ENCODE assay signal across 4 cellular contexts in the genomic region with DNA sequence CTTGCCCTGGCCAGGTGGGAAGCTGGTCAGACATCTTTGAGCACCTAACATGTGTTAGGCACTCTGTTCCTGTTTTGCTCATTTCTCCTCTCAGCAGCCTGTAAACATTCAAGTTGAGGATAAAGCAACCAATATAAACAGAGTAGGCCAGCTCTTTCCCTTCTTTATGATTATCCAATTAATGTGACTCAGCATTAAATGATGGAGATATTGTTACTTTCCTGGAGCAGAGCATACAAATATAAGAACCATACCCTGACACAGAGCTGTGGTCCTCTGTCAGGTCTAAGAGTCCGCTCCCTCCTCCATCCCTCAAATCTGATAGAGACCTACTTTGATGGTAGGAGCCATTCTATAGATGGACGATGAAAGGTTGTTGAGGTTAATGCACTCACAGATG.
TF ChIP-seq lines count a peak whose summit lies in the region.

No MANE protein-coding gene starts in this region.

TF ChIP-seq in A549, 52 proteins besides CTCF, POLR2A, EP300 and RAD21:
- TF ChIP-seq MAFK (IDR thresholded peaks at IDR 0.05; ENCODE audit: partially characterized antibody) (peak; percentile 74), BHLHE40 (IDR thresholded peaks at IDR 0.05; ENCODE audit: low read depth, low read length) (no peak), ZSCAN20 (CRISPR knock-in tag; IDR thresholded peaks at IDR 0.05) (no peak), POLR2AphosphoS2 (conservative IDR thresholded peaks at IDR 0.05; ENCODE audit: low read length) (no peak)

TF ChIP-seq in IMR-90, 13 proteins besides CTCF, POLR2A, EP300 and RAD21:
- peak; percentile 33 for TF ChIP-seq MAFK (IDR thresholded peaks at IDR 0.05; ENCODE audit: low read depth, low read length)
- peak; percentile 76 for TF ChIP-seq NFE2L2 (IDR thresholded peaks at IDR 0.05; ENCODE audit: low read depth, low read length)
- TF ChIP-seq, protein P1, sequence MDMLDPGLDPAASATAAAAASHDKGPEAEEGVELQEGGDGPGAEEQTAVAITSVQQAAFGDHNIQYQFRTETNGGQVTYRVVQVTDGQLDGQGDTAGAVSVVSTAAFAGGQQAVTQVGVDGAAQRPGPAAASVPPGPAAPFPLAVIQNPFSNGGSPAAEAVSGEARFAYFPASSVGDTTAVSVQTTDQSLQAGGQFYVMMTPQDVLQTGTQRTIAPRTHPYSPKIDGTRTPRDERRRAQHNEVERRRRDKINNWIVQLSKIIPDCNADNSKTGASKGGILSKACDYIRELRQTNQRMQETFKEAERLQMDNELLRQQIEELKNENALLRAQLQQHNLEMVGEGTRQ (IDR thresholded peaks at IDR 0.05; ENCODE audit: low read depth, low read length), result no peak
- no peak for TF ChIP-seq MXI1 (IDR thresholded peaks at IDR 0.05; ENCODE audit: borderline replicate concordance, low read depth, low read length)

TF ChIP-seq in K562, 482 proteins besides CTCF, POLR2A, EP300 and RAD21:
- TF ChIP-seq ZNF184 (CRISPR knock-in tag; IDR thresholded peaks at IDR 0.05) (no peak), HMGN3 (IDR thresholded peaks at IDR 0.05; ENCODE audit: borderline replicate concordance, extremely low read depth, insufficient read length, low read depth, low read length) (no peak), DDX20 (tag; IDR thresholded peaks at IDR 0.05; ENCODE audit: low read depth) (no peak), MAFG (tag; conservative IDR thresholded peaks at IDR 0.05) (peak; percentile 83), FOXA3 (CRISPR knock-in tag; conservative IDR thresholded peaks at IDR 0.05 in 1 of 2, IDR thresholded peaks at IDR 0.05 in 1 of 2) (no peak), C11orf30 (IDR thresholded peaks at IDR 0.05; ENCODE audit: low read depth) (peak; percentile 61; the same call in 1 of the 2 replicates), ZNF146 (CRISPR knock-in tag; IDR thresholded peaks at IDR 0.05; ENCODE audit: unreplicated experiment) (no peak), MAFF (IDR thresholded peaks at IDR 0.05; ENCODE audit: low read length) (peak; percentile 55; the same call in 1 of the 2 replicates), ESRRB (CRISPR knock-in tag; IDR thresholded peaks at IDR 0.05; ENCODE audit: borderline replicate concordance) (no peak), MTA3 (IDR thresholded peaks at IDR 0.05; ENCODE audit: borderline replicate concordance) (no peak), NFE2L1 (tag; IDR thresholded peaks at IDR 0.05; ENCODE audit: borderline replicate concordance, low read depth) (peak; percentile 54; the same call in 1 of the 2 replicates), ZNF316 (IDR thresholded peaks at IDR 0.05) (peak; percentile 66), BACH1 (tag; IDR thresholded peaks at IDR 0.05) (peak; percentile 55; the same call in 1 of the 2 replicates), GABPA (tag; conservative IDR thresholded peaks at IDR 0.05; ENCODE audit: low read depth) (no peak)
- TF ChIP-seq, protein P2, sequence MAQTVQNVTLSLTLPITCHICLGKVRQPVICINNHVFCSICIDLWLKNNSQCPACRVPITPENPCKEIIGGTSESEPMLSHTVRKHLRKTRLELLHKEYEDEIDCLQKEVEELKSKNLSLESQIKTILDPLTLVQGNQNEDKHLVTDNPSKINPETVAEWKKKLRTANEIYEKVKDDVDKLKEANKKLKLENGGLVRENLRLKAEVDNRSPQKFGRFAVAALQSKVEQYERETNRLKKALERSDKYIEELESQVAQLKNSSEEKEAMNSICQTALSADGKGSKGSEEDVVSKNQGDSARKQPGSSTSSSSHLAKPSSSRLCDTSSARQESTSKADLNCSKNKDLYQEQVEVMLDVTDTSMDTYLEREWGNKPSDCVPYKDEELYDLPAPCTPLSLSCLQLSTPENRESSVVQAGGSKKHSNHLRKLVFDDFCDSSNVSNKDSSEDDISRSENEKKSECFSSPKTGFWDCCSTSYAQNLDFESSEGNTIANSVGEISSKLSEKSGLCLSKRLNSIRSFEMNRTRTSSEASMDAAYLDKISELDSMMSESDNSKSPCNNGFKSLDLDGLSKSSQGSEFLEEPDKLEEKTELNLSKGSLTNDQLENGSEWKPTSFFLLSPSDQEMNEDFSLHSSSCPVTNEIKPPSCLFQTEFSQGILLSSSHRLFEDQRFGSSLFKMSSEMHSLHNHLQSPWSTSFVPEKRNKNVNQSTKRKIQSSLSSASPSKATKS (CRISPR knock-in tag; IDR thresholded peaks at IDR 0.05), result no peak
TF ChIP-seq in K562: peak in this region for 6.

TF ChIP-seq in SK-N-SH, 30 proteins besides CTCF, POLR2A, EP300 and RAD21:
- TF ChIP-seq, protein P3, sequence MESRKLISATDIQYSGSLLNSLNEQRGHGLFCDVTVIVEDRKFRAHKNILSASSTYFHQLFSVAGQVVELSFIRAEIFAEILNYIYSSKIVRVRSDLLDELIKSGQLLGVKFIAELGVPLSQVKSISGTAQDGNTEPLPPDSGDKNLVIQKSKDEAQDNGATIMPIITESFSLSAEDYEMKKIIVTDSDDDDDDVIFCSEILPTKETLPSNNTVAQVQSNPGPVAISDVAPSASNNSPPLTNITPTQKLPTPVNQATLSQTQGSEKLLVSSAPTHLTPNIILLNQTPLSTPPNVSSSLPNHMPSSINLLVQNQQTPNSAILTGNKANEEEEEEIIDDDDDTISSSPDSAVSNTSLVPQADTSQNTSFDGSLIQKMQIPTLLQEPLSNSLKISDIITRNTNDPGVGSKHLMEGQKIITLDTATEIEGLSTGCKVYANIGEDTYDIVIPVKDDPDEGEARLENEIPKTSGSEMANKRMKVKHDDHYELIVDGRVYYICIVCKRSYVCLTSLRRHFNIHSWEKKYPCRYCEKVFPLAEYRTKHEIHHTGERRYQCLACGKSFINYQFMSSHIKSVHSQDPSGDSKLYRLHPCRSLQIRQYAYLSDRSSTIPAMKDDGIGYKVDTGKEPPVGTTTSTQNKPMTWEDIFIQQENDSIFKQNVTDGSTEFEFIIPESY (IDR thresholded peaks at IDR 0.05; ENCODE audit: borderline replicate concordance, low read depth), result no peak
- TF ChIP-seq RFX5 (IDR thresholded peaks at IDR 0.05; ENCODE audit: low read length) (no peak), FOXJ3 (CRISPR knock-in tag; IDR thresholded peaks at IDR 0.05) (no peak), NFIC (IDR thresholded peaks at IDR 0.05; ENCODE audit: borderline replicate concordance) (no peak), JUND (IDR thresholded peaks at IDR 0.05) (no peak), MEF2A (IDR thresholded peaks at IDR 0.05; ENCODE audit: borderline replicate concordance, low read depth) (no peak), EZH2phosphoT487 (IDR thresholded peaks at IDR 0.05; ENCODE audit: borderline replicate concordance, low read depth) (no peak)
- TF ChIP-seq, protein P4, sequence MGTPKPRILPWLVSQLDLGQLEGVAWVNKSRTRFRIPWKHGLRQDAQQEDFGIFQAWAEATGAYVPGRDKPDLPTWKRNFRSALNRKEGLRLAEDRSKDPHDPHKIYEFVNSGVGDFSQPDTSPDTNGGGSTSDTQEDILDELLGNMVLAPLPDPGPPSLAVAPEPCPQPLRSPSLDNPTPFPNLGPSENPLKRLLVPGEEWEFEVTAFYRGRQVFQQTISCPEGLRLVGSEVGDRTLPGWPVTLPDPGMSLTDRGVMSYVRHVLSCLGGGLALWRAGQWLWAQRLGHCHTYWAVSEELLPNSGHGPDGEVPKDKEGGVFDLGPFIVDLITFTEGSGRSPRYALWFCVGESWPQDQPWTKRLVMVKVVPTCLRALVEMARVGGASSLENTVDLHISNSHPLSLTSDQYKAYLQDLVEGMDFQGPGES (IDR thresholded peaks at IDR 0.05; ENCODE audit: low read depth, low read length), result no peak
- TF ChIP-seq, protein P1 (IDR thresholded peaks at IDR 0.05; ENCODE audit: borderline replicate concordance, low read depth, low read length), result no peak
- TF ChIP-seq, protein P5, sequence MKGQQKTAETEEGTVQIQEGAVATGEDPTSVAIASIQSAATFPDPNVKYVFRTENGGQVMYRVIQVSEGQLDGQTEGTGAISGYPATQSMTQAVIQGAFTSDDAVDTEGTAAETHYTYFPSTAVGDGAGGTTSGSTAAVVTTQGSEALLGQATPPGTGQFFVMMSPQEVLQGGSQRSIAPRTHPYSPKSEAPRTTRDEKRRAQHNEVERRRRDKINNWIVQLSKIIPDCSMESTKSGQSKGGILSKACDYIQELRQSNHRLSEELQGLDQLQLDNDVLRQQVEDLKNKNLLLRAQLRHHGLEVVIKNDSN (IDR thresholded peaks at IDR 0.05; ENCODE audit: borderline replicate concordance, low read depth), result no peak
- TF ChIP-seq, protein P6, sequence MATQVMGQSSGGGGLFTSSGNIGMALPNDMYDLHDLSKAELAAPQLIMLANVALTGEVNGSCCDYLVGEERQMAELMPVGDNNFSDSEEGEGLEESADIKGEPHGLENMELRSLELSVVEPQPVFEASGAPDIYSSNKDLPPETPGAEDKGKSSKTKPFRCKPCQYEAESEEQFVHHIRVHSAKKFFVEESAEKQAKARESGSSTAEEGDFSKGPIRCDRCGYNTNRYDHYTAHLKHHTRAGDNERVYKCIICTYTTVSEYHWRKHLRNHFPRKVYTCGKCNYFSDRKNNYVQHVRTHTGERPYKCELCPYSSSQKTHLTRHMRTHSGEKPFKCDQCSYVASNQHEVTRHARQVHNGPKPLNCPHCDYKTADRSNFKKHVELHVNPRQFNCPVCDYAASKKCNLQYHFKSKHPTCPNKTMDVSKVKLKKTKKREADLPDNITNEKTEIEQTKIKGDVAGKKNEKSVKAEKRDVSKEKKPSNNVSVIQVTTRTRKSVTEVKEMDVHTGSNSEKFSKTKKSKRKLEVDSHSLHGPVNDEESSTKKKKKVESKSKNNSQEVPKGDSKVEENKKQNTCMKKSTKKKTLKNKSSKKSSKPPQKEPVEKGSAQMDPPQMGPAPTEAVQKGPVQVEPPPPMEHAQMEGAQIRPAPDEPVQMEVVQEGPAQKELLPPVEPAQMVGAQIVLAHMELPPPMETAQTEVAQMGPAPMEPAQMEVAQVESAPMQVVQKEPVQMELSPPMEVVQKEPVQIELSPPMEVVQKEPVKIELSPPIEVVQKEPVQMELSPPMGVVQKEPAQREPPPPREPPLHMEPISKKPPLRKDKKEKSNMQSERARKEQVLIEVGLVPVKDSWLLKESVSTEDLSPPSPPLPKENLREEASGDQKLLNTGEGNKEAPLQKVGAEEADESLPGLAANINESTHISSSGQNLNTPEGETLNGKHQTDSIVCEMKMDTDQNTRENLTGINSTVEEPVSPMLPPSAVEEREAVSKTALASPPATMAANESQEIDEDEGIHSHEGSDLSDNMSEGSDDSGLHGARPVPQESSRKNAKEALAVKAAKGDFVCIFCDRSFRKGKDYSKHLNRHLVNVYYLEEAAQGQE (IDR thresholded peaks at IDR 0.05; ENCODE audit: low read depth, low read length), result no peak
